In the genomic region with DNA sequence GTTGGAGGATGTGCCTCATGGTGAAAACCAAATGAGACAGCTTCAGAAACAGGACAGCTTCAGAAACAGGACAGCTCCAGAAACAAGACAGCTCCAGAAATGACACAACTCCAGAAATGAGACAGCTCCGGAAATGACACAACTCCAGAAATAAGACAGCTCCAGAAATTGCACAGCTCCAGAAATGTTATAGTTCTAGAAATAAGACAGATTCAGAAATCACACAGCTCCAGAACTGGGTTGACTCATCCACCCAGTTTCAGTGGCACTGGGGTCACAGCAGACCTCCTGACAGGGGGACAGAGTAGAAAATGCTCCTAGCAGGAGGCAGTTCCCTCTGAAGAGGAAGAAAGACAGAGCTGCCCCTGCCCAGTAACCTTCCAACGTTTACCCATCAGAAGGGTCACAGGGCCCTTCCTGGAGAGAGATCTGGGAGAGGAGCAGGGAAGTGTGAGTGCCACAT, we compare ENCODE assay signal across 14 cellular contexts. TPM values are rescaled to one million over a fixed set of nuclear protein-coding genes. Genes with fewer than 3 reads are reported as not detected.
A peak's percentile ranks its signal among the peaks of the same experiment; 100 is the strongest.
DNase-seq lines count a peak whose midpoint lies in the region; ATAC-seq lines count a peak whose summit lies in the region.
"Had no signal": no experiment of that assay in that cellular context is flagged by ENCODE, and none has a peak within 500 bp of the region (broad histone marks: within the 10 kb centered on the region; RNA-seq: fewer than 3 reads in every experiment).

No MANE protein-coding gene starts in this region.

- intact Hi-C loops in CD4-positive, alpha-beta memory T cell (cut with micrococcal nuclease): loop anchor here (2.0 kb wide), 1 partner anchor 20 kb away; no protein-coding TSS in a partner anchor

- H3K27me3 Mint-ChIP-seq in CD4-positive, alpha-beta memory T cell: no peaks in the 10 kb centered on the region
- no peaks in the 10 kb centered on the region for H3K27me3 Mint-ChIP-seq in activated naive CD8-positive, alpha-beta T cell treated with anti-CD3 and anti-CD28 coated beads, Interleukin-2, amount 10 ng/mL, durations not matched to agents 7 days and 5 days

- CTCF ChIA-PET in CD4-positive, alpha-beta memory T cell (lab: Charles Lee; ENCODE audit: partially characterized antibody): interaction anchor here (1.0 to 4.1 kb wide), 7 partner anchors 8 to 72 kb away, joined by 3 to 54 read pairs (median 6); no protein-coding TSS in a partner anchor

- no peaks in the 10 kb centered on the region for H3K9me3 ChIP-seq in CD4-positive, alpha-beta memory T cell (ENCODE audit: control insufficient read depth in 1 of 2, low read length in 2 of 2)
- H3K9me3 ChIP-seq: tibial artery had no signal

- no peaks in the 10 kb centered on the region for H3K36me3 ChIP-seq in CD4-positive, alpha-beta memory T cell (ENCODE audit: insufficient read depth, low read length)
- H3K36me3 ChIP-seq: tibial artery had no signal

- H3K4me3 Mint-ChIP-seq in CD4-positive, alpha-beta memory T cell: peak overlapping the region in 3 of 8 donors; percentile 1 to 24 (median 5)
- H3K4me3 Mint-ChIP-seq in activated naive CD8-positive, alpha-beta T cell treated with anti-CD3 and anti-CD28 coated beads, Interleukin-2, amount 10 ng/mL, durations not matched to agents 7 days and 5 days: no peak overlapping the region

- DNase-seq in CD4-positive, alpha-beta memory T cell: no peak
- no peak for DNase-seq in activated naive CD8-positive, alpha-beta T cell treated with anti-CD3 and anti-CD28 coated beads, Interleukin-2, amount 10 ng/mL, durations not matched to agents 7 days and 5 days
- peak; percentile 56 to 67 (median 61) for DNase-seq in stimulated activated CD4-positive, alpha-beta T cell treated with anti-CD3 and anti-CD28 coated beads, Interleukin-12 subunit alpha, Interleukin-12 subunit beta, amount 100 ng/mL, for 48 hours (ENCODE audit: low read depth in 2 of 3, low spot score in 1 of 3)
- no peak for DNase-seq in NK-92 treated with Interleukin-12 subunit alpha and Interleukin-12 subunit beta, amount 100 ng/mL, for 24 hours (lab: John Stamatoyannopoulos, UW)
- DNase-seq in NCI-H2107 treated with DMSO at 0.1 percent for 48 hours (lab: John Stamatoyannopoulos, UW; ENCODE audit: unreplicated experiment): no peak
- DNase-seq: DMS53, right cardiac atrium, tibial artery had no signal

- H3K4me3 ChIP-seq in CD4-positive, alpha-beta memory T cell (ENCODE audit: low read length in 2 of 2): no peak overlapping the region
- H3K4me3 ChIP-seq: K562, SK-N-MC, tibial artery had no signal

- no peaks in the 10 kb centered on the region for H3K9me3 Mint-ChIP-seq in CD4-positive, alpha-beta memory T cell
- peaks cover 3% of the 10 kb centered on the region for H3K9me3 Mint-ChIP-seq in activated naive CD8-positive, alpha-beta T cell treated with anti-CD3 and anti-CD28 coated beads, Interleukin-2, amount 10 ng/mL, durations not matched to agents 7 days and 5 days

- H3K27ac Mint-ChIP-seq in CD4-positive, alpha-beta memory T cell: peak overlapping the region; percentile 32 to 74 (median 58)
- no peak overlapping the region for H3K27ac Mint-ChIP-seq in activated naive CD8-positive, alpha-beta T cell treated with anti-CD3 and anti-CD28 coated beads, Interleukin-2, amount 10 ng/mL, durations not matched to agents 7 days and 5 days

- no peaks in the 10 kb centered on the region for H3K27me3 ChIP-seq in CD4-positive, alpha-beta memory T cell (ENCODE audit: insufficient read depth, low read length)
- H3K27me3 ChIP-seq: tibial artery had no signal

- H3K4me1 Mint-ChIP-seq in CD4-positive, alpha-beta memory T cell: peaks cover 34 to 60% (median 48%) of the 10 kb centered on the region in 4 donors
- peaks cover 19% of the 10 kb centered on the region for H3K4me1 Mint-ChIP-seq in activated naive CD8-positive, alpha-beta T cell treated with anti-CD3 and anti-CD28 coated beads, Interleukin-2, amount 10 ng/mL, durations not matched to agents 7 days and 5 days

- no peak overlapping the region for H3K27ac ChIP-seq in CD4-positive, alpha-beta memory T cell (ENCODE audit: low read depth, low read length)
- H3K27ac ChIP-seq: SK-N-MC, tibial artery had no signal

- no peaks in the 10 kb centered on the region for H3K36me3 Mint-ChIP-seq in CD4-positive, alpha-beta memory T cell
- H3K36me3 Mint-ChIP-seq in activated naive CD8-positive, alpha-beta T cell treated with anti-CD3 and anti-CD28 coated beads, Interleukin-2, amount 10 ng/mL, durations not matched to agents 7 days and 5 days: no peaks in the 10 kb centered on the region

- H3K4me1 ChIP-seq in CD4-positive, alpha-beta memory T cell (ENCODE audit: insufficient read depth, low read length): peaks cover 53% of the 10 kb centered on the region

- POLR2A ChIA-PET in CD4-positive, alpha-beta memory T cell (lab: Charles Lee; ENCODE audit: partially characterized antibody): interaction anchor here (1.9 to 6.2 kb wide), 3 partner anchors 7 to 20 kb away, joined by 6 to 31 read pairs (median 19); no protein-coding TSS in a partner anchor
- POLR2A ChIA-PET in activated naive CD8-positive, alpha-beta T cell treated with anti-CD3 and anti-CD28 coated beads, Interleukin-2, amount 10 ng/mL, durations not matched to agents 7 days and 5 days (lab: Charles Lee): no interaction called here

- ATAC-seq in HG03095 (IDR thresholded peaks at IDR 0.05; ENCODE audit: unreplicated experiment): peak; percentile 56
- ATAC-seq in activated naive CD8-positive, alpha-beta T cell treated with anti-CD3 and anti-CD28 coated beads, Interleukin-2, amount 10 ng/mL, durations not matched to agents 7 days and 5 days (ENCODE audit: low read depth): peak; percentile 45
- ATAC-seq in GM21717 (IDR thresholded peaks at IDR 0.05; ENCODE audit: unreplicated experiment): no peak
- ATAC-seq in HG03025 (IDR thresholded peaks at IDR 0.05; ENCODE audit: low FRiP score, unreplicated experiment): no peak
- ATAC-seq: K562 had no signal

RNA-seq across cellular contexts. Expression of gene COL6A3, which starts 26.9 kb away (rescaled TPM):
- 1 to 10 TPM; 1.5 to 2.1 TPM for total RNA-seq in CD4-positive, alpha-beta memory T cell
- polyA plus RNA-seq in CD4-positive, alpha-beta memory T cell: under 1 TPM in 1 of 2 donors, not detected in 1; 0.56 TPM
- under 1 TPM; 0.19 to 0.45 TPM for total RNA-seq in activated naive CD8-positive, alpha-beta T cell treated with anti-CD3 and anti-CD28 coated beads, Interleukin-2, amount 10 ng/mL, durations not matched to agents 7 days and 5 days
- polyA plus RNA-seq: keratinocyte had no signal

RNA-seq across cellular contexts. Expression of gene MLPH, which starts 46.2 kb away (rescaled TPM):
- not detected for total RNA-seq in CD4-positive, alpha-beta memory T cell
- not detected for polyA plus RNA-seq in CD4-positive, alpha-beta memory T cell
- total RNA-seq in activated naive CD8-positive, alpha-beta T cell treated with anti-CD3 and anti-CD28 coated beads, Interleukin-2, amount 10 ng/mL, durations not matched to agents 7 days and 5 days: not detected
- polyA plus RNA-seq: K562 had no signal

Comparison
In these comparisons a context has a peak if more than half of its experiments do, and no peak if none do; other contexts are left out.
1. DNase-seq: peak in stimulated activated CD4-positive, alpha-beta T cell treated with anti-CD3 and anti-CD28 coated beads, Interleukin-12 subunit alpha, Interleukin-12 subunit beta, amount 100 ng/mL, for 48 hours (3 of 3); none in CD4-positive, alpha-beta memory T cell (0 of 5), activated naive CD8-positive, alpha-beta T cell treated with anti-CD3 and anti-CD28 coated beads, Interleukin-2, amount 10 ng/mL, durations not matched to agents 7 days and 5 days (single experiment), NK-92 treated with Interleukin-12 subunit alpha and Interleukin-12 subunit beta, amount 100 ng/mL, for 24 hours (single experiment) and NCI-H2107 treated with DMSO at 0.1 percent for 48 hours (single experiment).
2. ATAC-seq: peak in HG03095 (single experiment) and activated naive CD8-positive, alpha-beta T cell treated with anti-CD3 and anti-CD28 coated beads, Interleukin-2, amount 10 ng/mL, durations not matched to agents 7 days and 5 days (single experiment); none in GM21717 (single experiment) and HG03025 (single experiment).